9 cellular contexts compared by ENCODE assay signal in genomic region chr4:83644677-83645639, GRCh38.
DNase-seq lines count a peak whose midpoint lies in the region; ATAC-seq and TF ChIP-seq lines count a peak whose summit lies in the region.
"Had no signal": no experiment of that assay in that cellular context is flagged by ENCODE, and none has a peak within 500 bp of the region (broad histone marks: within the 10 kb centered on the region; RNA-seq: fewer than 3 reads in every experiment).

No MANE protein-coding gene starts in this region.

- no peak overlapping the region for H3K27ac ChIP-seq in dorsolateral prefrontal cortex
- H3K27ac ChIP-seq: skin epidermis had no signal

- 1% methylated on average over 5 of the region's 5 CpGs for WGBS in lower leg skin, 2 donors

- peak; percentile 79 for ATAC-seq in SK-N-SH treated with all-trans-retinoic acid at 6 μM for 48 hours

- TF ChIP-seq CTCF in dorsolateral prefrontal cortex (IDR thresholded peaks at IDR 0.05 in 54 of 56, conservative IDR thresholded peaks at IDR 0.05 in 2 of 56; ENCODE audit: low read depth in 1 of 56, partially characterized antibody in 56 of 56): peak; percentile 76 to 98 (median 91)
- peak in 1 of 3 donors; percentile 28 for TF ChIP-seq CTCF in lower leg skin (IDR thresholded peaks at IDR 0.05)

- no peak overlapping the region for H3K4me3 ChIP-seq in dorsolateral prefrontal cortex
- H3K4me3 ChIP-seq in lower leg skin (ENCODE audit: low read depth, poor library complexity, severe bottlenecking): no peak overlapping the region
- H3K4me3 ChIP-seq: skin epidermis had no signal

- H3K27me3 ChIP-seq in dorsolateral prefrontal cortex: peaks cover 0 to 10% (median 0%) of the 10 kb centered on the region in 45 donors

- TF ChIP-seq POLR2A in lower leg skin (IDR thresholded peaks at IDR 0.05): no peak

- peak in 4 of 6 experiments; percentile 3 to 69 (median 30) for DNase-seq in stimulated activated naive CD4-positive, alpha-beta T cell (lab: John Stamatoyannopoulos, UW)
- DNase-seq in stimulated activated naive CD4-positive, alpha-beta T cell treated with Interleukin-2 at 50 U/mL for 16 hours (lab: John Stamatoyannopoulos, UW): no peak
- peak; percentile 34 for DNase-seq in HCEC 1CT
- peak; percentile 78 for DNase-seq in NAMALWA (ENCODE audit: low spot score)
- DNase-seq in dorsolateral prefrontal cortex: peak in 2 of 10 donors; percentile 29 to 30
- DNase-seq in middle frontal gyrus (ENCODE audit: extremely low spot score, low spot score): peak; percentile 17
- DNase-seq in lower leg skin (ENCODE audit: low spot score in 2 of 2): no peak

- intact Hi-C loops in dorsolateral prefrontal cortex (cut with DNase I): loop anchor here (10.0 kb wide), 1 partner anchor 860 kb away; no protein-coding TSS in a partner anchor
- intact Hi-C loops in lower leg skin (cut with DNase I; ENCODE audit: low total_unique reads): loop anchor here (5.0 kb wide), 2 partner anchors 138 to 617 kb away; no protein-coding TSS in a partner anchor

TF ChIP-seq in SK-N-SH treated with all-trans-retinoic acid at 6 μM for 48 hours, 23 proteins besides CTCF, POLR2A, EP300 and RAD21:
- TF ChIP-seq OSR1 (CRISPR knock-in tag; IDR thresholded peaks at IDR 0.05) (no peak), SNAI2 (CRISPR knock-in tag; IDR thresholded peaks at IDR 0.05) (no peak), ZNF70 (CRISPR knock-in tag; IDR thresholded peaks at IDR 0.05) (no peak), ARNTL (CRISPR knock-in tag; IDR thresholded peaks at IDR 0.05; ENCODE audit: borderline replicate concordance, low read depth) (no peak), ISL1 (CRISPR knock-in tag; IDR thresholded peaks at IDR 0.05) (no peak), ZNF8 (CRISPR knock-in tag; IDR thresholded peaks at IDR 0.05) (no peak), CSDC2 (CRISPR knock-in tag; IDR thresholded peaks at IDR 0.05) (no peak), ZFP3 (CRISPR knock-in tag; IDR thresholded peaks at IDR 0.05) (no peak), ESRRG (CRISPR knock-in tag; IDR thresholded peaks at IDR 0.05) (no peak), GLIS3 (CRISPR knock-in tag; IDR thresholded peaks at IDR 0.05) (no peak), CSRNP3 (CRISPR knock-in tag; IDR thresholded peaks at IDR 0.05) (no peak), TSHZ2 (CRISPR knock-in tag; IDR thresholded peaks at IDR 0.05) (no peak), BACH2 (CRISPR knock-in tag; IDR thresholded peaks at IDR 0.05; ENCODE audit: borderline replicate concordance) (no peak), POU6F1 (CRISPR knock-in tag; IDR thresholded peaks at IDR 0.05; ENCODE audit: borderline replicate concordance, low read depth) (no peak), ZNF565 (CRISPR knock-in tag; conservative IDR thresholded peaks at IDR 0.05; ENCODE audit: low read depth) (no peak)

Comparison
In these comparisons a context has a peak if more than half of its experiments do, and no peak if none do; other contexts are left out.
1. DNase-seq: peak in stimulated activated naive CD4-positive, alpha-beta T cell (4 of 6), HCEC 1CT (single experiment), NAMALWA (single experiment) and middle frontal gyrus (single experiment); none in stimulated activated naive CD4-positive, alpha-beta T cell treated with Interleukin-2 at 50 U/mL for 16 hours (single experiment) and lower leg skin (0 of 2).